8 cellular contexts compared by ENCODE assay signal in genomic region chr4:37685726-37686372, GRCh38. TPM values are rescaled to one million over a fixed set of nuclear protein-coding genes. Genes with fewer than 3 reads are reported as not detected.
DNase-seq lines count a peak whose midpoint lies in the region; ATAC-seq, FAIRE-seq and TF ChIP-seq lines count a peak whose summit lies in the region.

No MANE protein-coding gene starts in this region.

- H3K9me2 ChIP-seq in SU-DHL-6 (replicated peaks; ENCODE audit: insufficient read depth, low read length): no peaks in the 10 kb centered on the region

- ATAC-seq in GM18873 (IDR thresholded peaks at IDR 0.05; ENCODE audit: low FRiP score, unreplicated experiment): peak; percentile 20
- ATAC-seq in HG03139 (IDR thresholded peaks at IDR 0.05; ENCODE audit: unreplicated experiment): peak; percentile 5
- ATAC-seq in GM12878: peak; percentile 38

- H3K4me3 ChIP-seq in SU-DHL-6 (ENCODE audit: insufficient read depth, low read length, poor library complexity, severe bottlenecking): peak overlapping the region; percentile 92
- H3K4me3 ChIP-seq in GM12878: peak overlapping the region; percentile 87

- SMC1A ChIA-PET in GM12878 (lab: Charles Lee; ENCODE audit: uncharacterized antibody, unreplicated experiment): interaction anchor here (0.9 to 2.4 kb wide), 4 partner anchors 10 to 28 kb away, joined by 3 to 17 read pairs (median 8); no protein-coding TSS in a partner anchor

- peak overlapping the region; percentile 76 for H3K4me2 ChIP-seq in SU-DHL-6 (ENCODE audit: low read depth, low read length, poor library complexity, severe bottlenecking)
- peak overlapping the region; percentile 98; the same call in 1 of the 2 replicates for H3K4me2 ChIP-seq in GM12878 (ENCODE audit: control insufficient read depth, insufficient read depth)

- no peak for TF ChIP-seq RAD21 in GM12878 (IDR thresholded peaks at IDR 0.05; ENCODE audit: insufficient read depth, low read depth, low read length)

- H3K27ac ChIP-seq in SU-DHL-6 (ENCODE audit: low read depth, low read length) (peak overlapping the region; percentile 46), GM12878 (ENCODE audit: control insufficient read depth, insufficient read depth) (peak overlapping the region; percentile 67)

- H4K20me1 ChIP-seq in SU-DHL-6 (ENCODE audit: low read depth, low read length): no peaks in the 10 kb centered on the region
- no peaks in the 10 kb centered on the region for H4K20me1 ChIP-seq in GM12878 (ENCODE audit: control insufficient read depth, insufficient read depth)

- WGBS in GM12878 (ENCODE audit: insufficient coverage, insufficient replicate concordance, low lambda C conversion rate, missing lambda C conversion rate): 3% methylated on average over 46 of the region's 82 CpGs

- RAD21 ChIA-PET in GM12878 (lab: Charles Lee; ENCODE audit: unreplicated experiment): interaction anchor here (1.0 to 2.0 kb wide), 9 partner anchors 10 to 116 kb away, joined by 3 to 7 read pairs (median 4); no protein-coding TSS in a partner anchor

- H3K27me3 ChIP-seq in SU-DHL-6 (ENCODE audit: low read length): no peaks in the 10 kb centered on the region
- no peaks in the 10 kb centered on the region for H3K27me3 ChIP-seq in GM12878 (replicated peaks in 1 of 2; ENCODE audit: control insufficient read depth in 2 of 2, insufficient read depth in 2 of 2, low read length in 1 of 2)

- peaks cover 17% of the 10 kb centered on the region for H3F3A ChIP-seq in SU-DHL-6 (ENCODE audit: insufficient read depth)

- FAIRE-seq in GM12878 (lab: Jason Lieb, UNC): no peak

- H2AFZ ChIP-seq in SU-DHL-6 (ENCODE audit: low read depth, low read length, severe bottlenecking): peak overlapping the region; percentile 79
- H2AFZ ChIP-seq in GM12878 (ENCODE audit: control insufficient read depth, low read depth, low read length): peak overlapping the region; percentile 88

- DNase-seq in AML-193 (lab: John Stamatoyannopoulos, UW): peak; percentile 51 to 56
- no peak for DNase-seq in GM12878 (ENCODE audit: low read depth, low spot score)
- peak; percentile 37 for DNase-seq in iris pigment epithelial cell (ENCODE audit: low read depth)
- DNase-seq in stimulated activated CD4-positive, alpha-beta T cell treated with anti-CD3 and anti-CD28 coated beads, Interleukin-1b, Interleukin-23, amount 100 ng/mL, for 48 hours: peak; percentile 33
- no peak for DNase-seq in DMS153 treated with DMSO at 0.1 percent for 48 hours (lab: John Stamatoyannopoulos, UW; ENCODE audit: unreplicated experiment)

- peaks cover 11% of the 10 kb centered on the region for H3K4me1 ChIP-seq in GM12878 (ENCODE audit: control insufficient read depth, insufficient read depth, low read length)

- no TSS peak for BruUV-seq in GM12878 (replicated peaks; lab: Mats Ljungman, UMichigan)

- in situ Hi-C loops in GM12878 (cut with MboI): no loop called here

- TF ChIP-seq POLR2A in GM12878 (IDR thresholded peaks at IDR 0.05; ENCODE audit: low read depth, low read length): peak; percentile 92

- TF ChIP-seq EP300 in GM12878 (IDR thresholded peaks at IDR 0.05; ENCODE audit: borderline replicate concordance in 1 of 2, control insufficient read depth in 1 of 2, low read depth in 2 of 2, low read length in 2 of 2): no peak

- peak overlapping the region; percentile 81 for H3K9ac ChIP-seq in SU-DHL-6 (ENCODE audit: low read length)
- H3K9ac ChIP-seq in GM12878 (ENCODE audit: control insufficient read depth, insufficient read depth, low read length): peak overlapping the region; percentile 70

- TF ChIP-seq CTCF in SU-DHL-6 (IDR thresholded peaks at IDR 0.05; ENCODE audit: insufficient read depth, low read length, poor library complexity, severe bottlenecking) (no peak), GM12878 (IDR thresholded peaks at IDR 0.05 in 2 of 3, conservative IDR thresholded peaks at IDR 0.05 in 1 of 3; ENCODE audit: control insufficient read depth in 2 of 3, extremely low read depth in 1 of 3, insufficient read depth in 1 of 3, low read depth in 3 of 3, low read length in 3 of 3) (no peak)

- CTCF ChIA-PET in GM12878 (lab: Yijun Ruan, JAX): interaction anchor here (1.0 to 1.4 kb wide), 6 partner anchors 9 to 206 kb away, joined by 3 to 5 read pairs (median 4); no protein-coding TSS in a partner anchor

- H3K79me2 ChIP-seq in SU-DHL-6 (ENCODE audit: insufficient read depth, low read length) (peaks cover 20% of the 10 kb centered on the region), GM12878 (ENCODE audit: control insufficient read depth, insufficient read depth, low read length) (peaks cover 33% of the 10 kb centered on the region)

- intact Hi-C loops in GM12878 (cut with micrococcal nuclease; ENCODE audit: unreplicated experiment): loop anchor here (2.0 kb wide), 1 partner anchor 141 kb away; the partner anchor contains the start of gene PGM2

- POLR2A ChIA-PET in GM12878 (lab: Charles Lee): interaction anchor here (0.5 to 1.5 kb wide), 3 partner anchors 11 to 1368 kb away, joined by 3 to 9 read pairs (median 8); no protein-coding TSS in a partner anchor

- no peaks in the 10 kb centered on the region for H3K36me3 ChIP-seq in SU-DHL-6 (ENCODE audit: low read length)
- H3K36me3 ChIP-seq in GM12878 (ENCODE audit: control insufficient read depth in 2 of 2, insufficient read depth in 2 of 2, low read length in 1 of 2): no peaks in the 10 kb centered on the region

- no peaks in the 10 kb centered on the region for H3K9me3 ChIP-seq in SU-DHL-6 (ENCODE audit: insufficient read depth, low read length)
- H3K9me3 ChIP-seq in GM12878 (replicated peaks; ENCODE audit: control insufficient read depth, insufficient read depth, low read length): no peaks in the 10 kb centered on the region

TF ChIP-seq in GM12878, 131 proteins besides CTCF, POLR2A, EP300 and RAD21 (continues in another document):
- TF ChIP-seq HDAC6 (IDR thresholded peaks at IDR 0.05; ENCODE audit: unreplicated experiment) (no peak), TARDBP (IDR thresholded peaks at IDR 0.05; ENCODE audit: borderline replicate concordance) (no peak), LARP7 (IDR thresholded peaks at IDR 0.05) (peak; percentile 94), HCFC1 (IDR thresholded peaks at IDR 0.05; ENCODE audit: low read length) (no peak), POLR2AphosphoS5 (IDR thresholded peaks at IDR 0.05; ENCODE audit: low read length) (peak; percentile 70), YY1 (IDR thresholded peaks at IDR 0.05; ENCODE audit: low read depth, low read length) (peak; percentile 10; the same call in 1 of the 2 replicates), JUNB (IDR thresholded peaks at IDR 0.05) (no peak), ATF7 (IDR thresholded peaks at IDR 0.05; ENCODE audit: low read depth) (no peak), NR2F1 (conservative IDR thresholded peaks at IDR 0.05) (0 out of 2 replicates have a peak, but pooled peaks have one; percentile 38), ZBTB4 (CRISPR knock-in tag; IDR thresholded peaks at IDR 0.05) (no peak), CREB1 (IDR thresholded peaks at IDR 0.05; ENCODE audit: low read depth) (no peak; the same call in 1 of the 2 replicates), TAF1 (IDR thresholded peaks at IDR 0.05; ENCODE audit: borderline replicate concordance, low read depth, low read length) (peak; percentile 65; the same call in 1 of the 2 replicates), IKZF2 (IDR thresholded peaks at IDR 0.05) (no peak), MEF2B (IDR thresholded peaks at IDR 0.05; ENCODE audit: partially characterized antibody, poor library complexity, severe bottlenecking) (peak; percentile 11), MYB (IDR thresholded peaks at IDR 0.05; ENCODE audit: borderline replicate concordance, low read depth, low read length) (no peak), CREM (IDR thresholded peaks at IDR 0.05; ENCODE audit: low read depth) (0 out of 2 replicates have a peak, but pooled peaks have one; percentile 6), ASH2L (IDR thresholded peaks at IDR 0.05; ENCODE audit: borderline replicate concordance, low read depth) (no peak)

RNA-seq across cellular contexts. Expression of gene RELL1, which starts 0.3 kb away (rescaled TPM):
- total RNA-seq in GM12878 (2013; cell fraction: nucleolus; rRNA removed): 5.7 and 7.3 TPM in 2 replicates
- 10.9 and 11.0 TPM in 2 replicates for total RNA-seq in GM12878 (2014; rRNA removed)
- total RNA-seq in GM12878 (2014; rRNA removed; fragmentation: Illumina TruSeq; extraction: Trizol): 8.1 and 9.3 TPM in 2 replicates
- 6.0 and 6.9 TPM in 2 replicates for total RNA-seq in GM12878 (2021)
- 0.88 TPM for polyA plus RNA-seq in GM12878 (2011; ENCODE audit: low read depth)
- 3.4 TPM in 2 replicates for polyA plus RNA-seq in GM12878 (2011; rRNA removed)
- 3.2 and 3.4 TPM in 2 replicates for polyA plus RNA-seq in GM12878 (2011; cell fraction: cytosol; rRNA removed)
- polyA plus RNA-seq in GM12878 (2011; cell fraction: nucleus; rRNA removed): 4.1 and 5.4 TPM in 2 replicates
- polyA plus RNA-seq in GM12878 (2012): 1.9 and 2.4 TPM in 2 replicates
- 1.5 and 1.6 TPM in 2 replicates for polyA plus RNA-seq in GM12878 (2014; fragmentation: Illumina TruSeq; extraction: Trizol)
- under 1 TPM; 0.20 to 0.26 TPM for polyA plus RNA-seq in GM12878 (2014; fragmentation: Nextera tagmentation; extraction: Ambion mirVana)
- 4.1 and 5.3 TPM in 2 replicates for polyA plus RNA-seq in GM12878 (2014; rRNA removed)
- 1 to 10 TPM; 3.8 to 4.4 TPM for polyA plus RNA-seq in GM12878 (2016; fragmentation: Nextera tagmentation; extraction: Ambion mirVana)
- polyA minus RNA-seq in GM12878 (2011; rRNA and poly(A)+ RNA removed): 8.9 and 9.4 TPM in 2 replicates
- 4.9 and 5.4 TPM in 2 replicates for polyA minus RNA-seq in GM12878 (2011; cell fraction: cytosol; rRNA and poly(A)+ RNA removed)
- 3.9 and 8.9 TPM in 2 replicates for polyA minus RNA-seq in GM12878 (2011; cell fraction: nucleus; rRNA and poly(A)+ RNA removed)

Comparison
In these comparisons a context has a peak if more than half of its experiments do, and no peak if none do; other contexts are left out.
1. DNase-seq: peak in AML-193 (2 of 2), iris pigment epithelial cell (single experiment) and stimulated activated CD4-positive, alpha-beta T cell treated with anti-CD3 and anti-CD28 coated beads, Interleukin-1b, Interleukin-23, amount 100 ng/mL, for 48 hours (single experiment); none in GM12878 (single experiment) and DMS153 treated with DMSO at 0.1 percent for 48 hours (single experiment).
2. Peak in every context shown above with its lines, with median percentiles within 50 percentile points of each other: ATAC-seq.